Comparison of ENCODE assay signal across 8 cellular contexts in the genomic region with DNA sequence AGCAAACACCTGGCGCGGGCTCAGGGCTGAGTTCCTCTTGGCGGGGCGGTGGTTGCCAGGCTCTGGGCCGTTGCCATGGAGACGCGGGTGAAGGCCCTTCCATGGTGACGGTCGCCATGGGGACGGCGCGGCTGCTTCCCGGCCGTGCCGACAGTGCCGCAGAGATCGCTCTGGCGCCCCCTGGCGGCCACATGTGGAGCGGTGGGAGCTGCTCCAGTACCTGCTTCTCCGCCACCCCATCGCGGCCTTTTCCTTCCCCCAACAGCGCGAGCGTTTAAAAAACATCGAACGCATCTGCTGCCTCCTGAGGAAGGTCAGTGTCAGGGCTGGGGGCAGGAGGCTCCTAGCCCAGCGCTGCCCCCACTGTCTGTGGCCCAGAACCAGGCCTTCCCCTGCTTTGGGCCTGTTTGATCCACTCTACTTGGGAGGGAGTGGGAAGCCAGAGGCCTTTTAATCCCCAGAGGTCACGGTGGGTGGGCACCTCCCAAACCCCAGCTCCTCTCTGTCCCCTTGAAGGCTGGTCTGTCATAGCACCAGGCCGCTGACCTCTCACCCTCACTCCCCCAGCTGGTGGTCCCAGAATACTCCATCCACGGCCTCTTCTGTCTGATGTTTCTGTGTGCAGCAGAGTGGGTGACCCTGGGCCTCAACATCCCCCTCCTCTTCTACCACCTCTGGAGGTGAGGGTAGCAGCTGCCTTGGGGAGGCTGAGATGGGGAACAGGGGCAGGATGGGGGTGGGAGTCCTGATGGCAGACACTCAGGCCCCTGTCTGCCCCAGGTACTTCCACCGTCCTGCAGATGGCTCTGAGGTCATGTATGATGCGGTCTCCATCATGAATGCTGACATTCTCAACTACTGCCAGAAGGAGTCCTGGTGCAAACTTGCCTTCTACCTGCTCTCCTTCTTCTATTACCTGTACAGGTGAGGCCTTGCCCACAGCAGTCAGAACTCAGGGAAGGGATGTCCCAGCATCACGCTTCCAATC. TPM values are rescaled to one million over a fixed set of nuclear protein-coding genes. Genes with fewer than 3 reads are reported as not detected.
DNase-seq lines count a peak whose midpoint lies in the region; ATAC-seq lines count a peak whose summit lies in the region.

No MANE protein-coding gene starts in this region.

- peaks cover 33% of the 10 kb centered on the region for H3K4me1 Mint-ChIP-seq in memory B cell

- ATAC-seq in GM21367 (IDR thresholded peaks at IDR 0.05; ENCODE audit: unreplicated experiment) (peak; percentile 51), memory B cell (ENCODE audit: low read depth) (peak; percentile 93)

- H3K4me3 Mint-ChIP-seq in memory B cell, result no peak overlapping the region

- peak overlapping the region; percentile 93 for H3K27ac Mint-ChIP-seq in memory B cell

- peaks cover 11% of the 10 kb centered on the region for H3K27me3 Mint-ChIP-seq in memory B cell

- in situ Hi-C loops in Caki2 (cut with HindIII; ENCODE audit: low pct_unique_long_range_greater_than_20kb, low sequenced_read_pairs), result no loop called here

- no peaks in the 10 kb centered on the region for H3K9me3 Mint-ChIP-seq in memory B cell

- H3K36me3 Mint-ChIP-seq in memory B cell, result peaks cover 2% of the 10 kb centered on the region

- DNase-seq in Caki2 (ENCODE audit: low read depth) (peak; percentile 86), HT1080 (ENCODE audit: low read depth) (peak; percentile 92), NK-92 (lab: John Stamatoyannopoulos, UW; ENCODE audit: unreplicated experiment) (peak; percentile 94), memory B cell (ENCODE audit: low spot score in 2 of 2) (peak; percentile 99 to 100)
- DNase-seq in activated CD8-positive, alpha-beta memory T cell treated with anti-CD3 and anti-CD28 coated beads for 1 hour (ENCODE audit: extremely low read depth in 1 of 2, low read depth in 1 of 2), result peak; percentile 99 to 100
- DNase-seq in effector CD8-positive, alpha-beta T cell (lab: John Stamatoyannopoulos, UW), result peak; percentile 99
- peak; percentile 100 for DNase-seq in stimulated activated CD8-positive, alpha-beta memory T cell treated with anti-CD3 and anti-CD28 coated beads, Interleukin-15, amount 100 ng/mL, for 24 hours (ENCODE audit: low read depth)

RNA-seq across cellular contexts. Expression of gene CNIH2, which starts 4.8 kb away (rescaled TPM):
- 0.61 TPM in 1 of 2 replicates, not detected in the other for total RNA-seq in Caki2 (2014; rRNA removed; shearing (Covaris generic); ENCODE audit: low replicate concordance)
- 1.5 and 2.6 TPM in 2 replicates for total RNA-seq in HT1080 (2014; rRNA removed; shearing (Covaris generic))
- polyA plus RNA-seq in HT1080 (2015; cell fraction: cytosol; rRNA removed), result 2.9 and 3.5 TPM in 2 replicates
- polyA plus RNA-seq in HT1080 (2015; cell fraction: nucleus; rRNA removed), result 0.56 and 1.6 TPM in 2 replicates

RNA-seq across cellular contexts. Expression of gene YIF1A, which starts 6.2 kb away (rescaled TPM):
- total RNA-seq in Caki2 (2014; rRNA removed; shearing (Covaris generic); ENCODE audit: low replicate concordance), result 114 and 188 TPM in 2 replicates
- total RNA-seq in HT1080 (2014; rRNA removed; shearing (Covaris generic)), result 114 and 127 TPM in 2 replicates
- polyA plus RNA-seq in HT1080 (2015; cell fraction: cytosol; rRNA removed), result 72.3 and 97.3 TPM in 2 replicates
- 44.6 and 68.5 TPM in 2 replicates for polyA plus RNA-seq in HT1080 (2015; cell fraction: nucleus; rRNA removed)

RNA-seq across cellular contexts. Expression of gene TMEM151A, which starts 8.9 kb away (rescaled TPM):
- total RNA-seq in Caki2 (2014; rRNA removed; shearing (Covaris generic); ENCODE audit: low replicate concordance), result not detected in 2 replicates
- total RNA-seq in HT1080 (2014; rRNA removed; shearing (Covaris generic)), result not detected in 2 replicates
- 0.05 TPM in 1 of 2 replicates, not detected in the other for polyA plus RNA-seq in HT1080 (2015; cell fraction: cytosol; rRNA removed)
- polyA plus RNA-seq in HT1080 (2015; cell fraction: nucleus; rRNA removed), result not detected in 2 replicates

RNA-seq across cellular contexts. Expression of gene RAB1B, which starts 14.3 kb away (rescaled TPM):
- 55.4 and 56.1 TPM in 2 replicates for total RNA-seq in Caki2 (2014; rRNA removed; shearing (Covaris generic); ENCODE audit: low replicate concordance)
- 210 and 249 TPM in 2 replicates for total RNA-seq in HT1080 (2014; rRNA removed; shearing (Covaris generic))
- polyA plus RNA-seq in HT1080 (2015; cell fraction: cytosol; rRNA removed), result 154 and 170 TPM in 2 replicates
- polyA plus RNA-seq in HT1080 (2015; cell fraction: nucleus; rRNA removed), result 74.3 and 76.7 TPM in 2 replicates

RNA-seq across cellular contexts. Expression of gene KLC2, which starts 25.3 kb away (rescaled TPM):
- 23.9 and 41.1 TPM in 2 replicates for total RNA-seq in Caki2 (2014; rRNA removed; shearing (Covaris generic); ENCODE audit: low replicate concordance)
- total RNA-seq in HT1080 (2014; rRNA removed; shearing (Covaris generic)), result 13.2 and 14.2 TPM in 2 replicates
- polyA plus RNA-seq in HT1080 (2015; cell fraction: cytosol; rRNA removed), result 28.6 and 33.6 TPM in 2 replicates
- 41.8 and 47.1 TPM in 2 replicates for polyA plus RNA-seq in HT1080 (2015; cell fraction: nucleus; rRNA removed)

Comparison
In these comparisons a context has a peak if more than half of its experiments do, and no peak if none do; other contexts are left out.
1. Peak in every context shown above with its lines: DNase-seq and ATAC-seq.